7 cellular contexts compared by ENCODE assay signal in the genomic region with DNA sequence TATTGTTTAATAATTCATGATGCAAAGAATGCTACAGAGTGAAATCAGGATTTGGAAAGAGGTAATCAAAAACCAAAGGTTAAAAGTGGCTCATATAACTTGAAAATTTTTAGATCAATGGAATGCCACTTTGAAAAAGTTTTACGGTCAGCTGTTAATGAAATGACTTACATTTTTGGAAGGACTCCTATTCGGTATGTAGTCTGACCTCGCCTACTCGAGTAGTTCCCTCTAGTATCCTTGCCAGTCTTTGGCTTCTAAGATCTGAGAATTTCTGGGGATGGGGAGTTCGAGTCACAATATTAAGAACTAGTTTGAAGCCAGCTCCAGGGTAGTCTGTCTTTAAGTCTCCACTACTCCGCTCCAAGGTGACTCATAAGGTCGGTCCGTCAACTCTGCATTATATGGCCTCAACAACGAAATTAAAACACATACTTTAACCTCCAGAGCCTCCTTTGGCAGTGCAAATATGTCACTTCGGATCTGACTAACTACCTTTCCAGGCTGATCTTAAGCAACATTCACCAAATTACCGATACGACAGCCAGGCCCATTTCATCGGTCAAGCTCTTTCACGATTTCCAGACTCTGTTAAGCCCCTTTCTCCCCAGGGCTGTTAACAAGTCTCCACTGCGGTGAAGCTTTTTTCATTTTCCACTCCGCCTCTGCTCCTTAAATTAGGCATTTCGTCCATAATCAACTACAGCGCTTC. TPM values are rescaled to one million over a fixed set of nuclear protein-coding genes. Genes with fewer than 3 reads are reported as not detected.
DNase-seq lines count a peak whose midpoint lies in the region; ATAC-seq and TF ChIP-seq lines count a peak whose summit lies in the region.

No MANE protein-coding gene starts in this region.

- H3K27ac Mint-ChIP-seq in activated naive CD8-positive, alpha-beta T cell treated with anti-CD3 and anti-CD28 coated beads for 36 hours, result peak overlapping the region; percentile 99

- H3K4me3 Mint-ChIP-seq in activated naive CD8-positive, alpha-beta T cell treated with anti-CD3 and anti-CD28 coated beads for 36 hours, result peak overlapping the region; percentile 97

- peaks cover 35% of the 10 kb centered on the region for H3K36me3 Mint-ChIP-seq in activated naive CD8-positive, alpha-beta T cell treated with anti-CD3 and anti-CD28 coated beads for 36 hours

- peak overlapping the region; percentile 63 for H3K4me3 ChIP-seq in GM12864 (ENCODE audit: low read depth, low read length)

- DNase-seq in GM12864 (ENCODE audit: low read depth) (no peak), LoVo (ENCODE audit: low spot score) (peak; percentile 54), left ventricle myocardium superior (no peak), renal cortical epithelial cell (ENCODE audit: low read depth) (peak; percentile 68), GDM1 (lab: John Stamatoyannopoulos, UW) (no peak)
- DNase-seq in activated naive CD8-positive, alpha-beta T cell treated with anti-CD3 and anti-CD28 coated beads for 36 hours, result no peak

- peaks cover 46% of the 10 kb centered on the region for H3K4me1 Mint-ChIP-seq in activated naive CD8-positive, alpha-beta T cell treated with anti-CD3 and anti-CD28 coated beads for 36 hours

- peaks cover 4% of the 10 kb centered on the region for H3K9me3 Mint-ChIP-seq in activated naive CD8-positive, alpha-beta T cell treated with anti-CD3 and anti-CD28 coated beads for 36 hours

- TF ChIP-seq CTCF in GM12864 (IDR thresholded peaks at IDR 0.05; ENCODE audit: low read depth, low read length, missing control alignments), result no peak

- intact Hi-C loops in left ventricle myocardium superior (cut with micrococcal nuclease), result no loop called here

- H3K27me3 Mint-ChIP-seq in activated naive CD8-positive, alpha-beta T cell treated with anti-CD3 and anti-CD28 coated beads for 36 hours, result no peaks in the 10 kb centered on the region

- ATAC-seq in GM21737 (IDR thresholded peaks at IDR 0.05; ENCODE audit: unreplicated experiment) (peak; percentile 4), left ventricle myocardium superior (peak; percentile 8)

RNA-seq across cellular contexts. Expression of a gene that starts 0.7 kb away (rescaled TPM):
- 100 to 1,000 TPM; 120 to 131 TPM for total RNA-seq in activated naive CD8-positive, alpha-beta T cell treated with anti-CD3 and anti-CD28 coated beads for 36 hours
- 36.1 TPM for total RNA-seq in left ventricle myocardium superior
- 34.2 and 58.0 TPM in 2 replicates for total RNA-seq in renal cortical epithelial cell

RNA-seq across cellular contexts. Expression of a gene that starts 1.7 kb away (rescaled TPM):
- total RNA-seq in activated naive CD8-positive, alpha-beta T cell treated with anti-CD3 and anti-CD28 coated beads for 36 hours, result 10 to 100 TPM; 61.3 to 65.3 TPM
- total RNA-seq in left ventricle myocardium superior (246 TPM), renal cortical epithelial cell (36.4 and 42.2 TPM in 2 replicates)

RNA-seq across cellular contexts. Expression of a gene that starts 20.6 kb away (rescaled TPM):
- total RNA-seq in activated naive CD8-positive, alpha-beta T cell treated with anti-CD3 and anti-CD28 coated beads for 36 hours, result under 1 TPM; 0.19 to 0.38 TPM
- total RNA-seq in left ventricle myocardium superior (0.62 TPM), renal cortical epithelial cell (2.3 and 2.6 TPM in 2 replicates)

Comparison
In these comparisons a context has a peak if more than half of its experiments do, and no peak if none do; other contexts are left out.
1. DNase-seq: peak in LoVo (single experiment) and renal cortical epithelial cell (single experiment); none in GM12864 (single experiment), activated naive CD8-positive, alpha-beta T cell treated with anti-CD3 and anti-CD28 coated beads for 36 hours (single experiment), left ventricle myocardium superior (single experiment) and GDM1 (single experiment).